In the genomic region with DNA sequence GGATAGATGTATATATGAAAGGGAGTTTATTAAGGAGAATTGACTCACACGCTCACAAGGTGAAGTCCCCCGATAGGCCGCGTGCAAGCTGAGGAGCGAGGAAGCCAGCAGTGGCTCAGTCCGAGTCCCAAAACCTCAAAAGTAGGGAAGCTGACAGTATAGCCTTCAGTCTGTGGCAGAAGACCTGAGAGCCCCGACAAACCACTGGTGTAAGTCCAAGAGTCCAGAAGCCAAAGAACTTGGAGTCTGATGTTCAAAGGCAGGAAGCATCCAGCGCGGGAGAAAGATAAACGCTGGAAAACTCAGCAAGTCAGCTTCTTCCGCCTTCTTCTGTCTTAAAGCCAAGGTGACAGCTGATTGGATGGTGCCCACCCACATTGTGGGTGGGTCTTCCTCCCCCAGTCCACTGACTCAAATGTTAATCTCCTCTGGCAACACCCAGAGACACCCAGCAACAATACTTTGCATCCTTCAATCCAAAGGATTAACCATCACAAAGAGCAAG, we compare ENCODE assay signal across 10 cellular contexts.
A peak's percentile ranks its signal among the peaks of the same experiment; 100 is the strongest.
DNase-seq lines count a peak whose midpoint lies in the region; ATAC-seq and TF ChIP-seq lines count a peak whose summit lies in the region.
"Had no signal": no experiment of that assay in that cellular context is flagged by ENCODE, and none has a peak within 500 bp of the region (broad histone marks: within the 10 kb centered on the region; RNA-seq: fewer than 3 reads in every experiment).

No MANE protein-coding gene starts in this region.

- no peak overlapping the region for H2BK120ac ChIP-seq in mesendoderm (ENCODE audit: low read depth, low read length)

- H3K4me2 ChIP-seq in mesendoderm (ENCODE audit: low read length): no peak overlapping the region

- H2AK5ac ChIP-seq in mesendoderm (ENCODE audit: low read length): no peak overlapping the region

- WGBS in mesendoderm (ENCODE audit: extremely low coverage, insufficient coverage, low lambda C conversion rate): no CpG with 5 or more reads among the region's 11 CpGs

- no peaks in the 10 kb centered on the region for H3K36me3 Mint-ChIP-seq in CD8-positive, alpha-beta T cell

- H3K56ac ChIP-seq in mesendoderm (ENCODE audit: low read length): no peak overlapping the region

- no peak overlapping the region for H3K18ac ChIP-seq in mesendoderm (ENCODE audit: low read length)

- H3K36me3 ChIP-seq in CD8-positive, alpha-beta T cell (ENCODE audit: insufficient read depth, low read length): no peaks in the 10 kb centered on the region
- H3K36me3 ChIP-seq in HAP-1 (replicated peaks) (no peaks in the 10 kb centered on the region), mesendoderm (ENCODE audit: control insufficient read depth, insufficient read depth, low read length) (no peaks in the 10 kb centered on the region)
- H3K36me3 ChIP-seq: Peyer's patch had no signal

- no peak overlapping the region for H4K5ac ChIP-seq in mesendoderm (ENCODE audit: low read length)

- TF ChIP-seq CTCF in CD8-positive, alpha-beta T cell (IDR thresholded peaks at IDR 0.05): no peak
- no peak for TF ChIP-seq CTCF in astrocyte of the cerebellum (IDR thresholded peaks at IDR 0.05; ENCODE audit: low read depth, low read length, missing control alignments)

- H3K9me3 Mint-ChIP-seq in CD8-positive, alpha-beta T cell: peaks cover 9% of the 10 kb centered on the region

- POLR2A ChIA-PET in CD8-positive, alpha-beta T cell (lab: Charles Lee): no interaction called here

- H2BK5ac ChIP-seq in mesendoderm (ENCODE audit: low read length): no peak overlapping the region

- H3K79me2 ChIP-seq in mesendoderm (ENCODE audit: control insufficient read depth, insufficient read depth, low read length): no peaks in the 10 kb centered on the region

- intact Hi-C loops in CD8-positive, alpha-beta T cell (cut with DNase I, micrococcal nuclease): no loop called here

- in situ Hi-C loops in HAP-1 (cut with MboI; ENCODE audit: low sequenced_read_pairs) (no loop called here), astrocyte of the cerebellum (cut with HindIII; ENCODE audit: low sequenced_read_pairs) (no loop called here)

- no peak overlapping the region for H3K4ac ChIP-seq in mesendoderm (ENCODE audit: low read depth, low read length)

- no peak overlapping the region for H3K9ac ChIP-seq in mesendoderm (ENCODE audit: low read length)

- DNase-seq in CD8-positive, alpha-beta T cell: no peak
- DNase-seq in HAP-1 (ENCODE audit: low spot score in 2 of 2): peak; percentile 49 to 52
- no peak for DNase-seq in astrocyte of the cerebellum (ENCODE audit: low read depth)
- DNase-seq in mesendoderm: peak; percentile 83
- no peak for DNase-seq in iPS-NIHi11 (ENCODE audit: low spot score)
- no peak for DNase-seq in T-helper 9 cell
- DNase-seq in C1 segment of cervical spinal cord (lab: John Stamatoyannopoulos, UW): no peak
- DNase-seq in KG1 (lab: John Stamatoyannopoulos, UW): no peak
- DNase-seq: Peyer's patch had no signal

- H3K27ac Mint-ChIP-seq in CD8-positive, alpha-beta T cell: no peak overlapping the region

- no peak overlapping the region for H2BK15ac ChIP-seq in mesendoderm (replicated peaks; ENCODE audit: low read depth)

- peak overlapping the region; percentile 52 for H3K4me3 Mint-ChIP-seq in CD8-positive, alpha-beta T cell

- no peak overlapping the region for H3K4me3 ChIP-seq in CD8-positive, alpha-beta T cell (ENCODE audit: low read depth, low read length)
- peak overlapping the region; percentile 21 for H3K4me3 ChIP-seq in HAP-1
- peak overlapping the region; percentile 21 for H3K4me3 ChIP-seq in astrocyte of the cerebellum (ENCODE audit: low read depth, low read length)
- H3K4me3 ChIP-seq in mesendoderm (ENCODE audit: low read length): no peak overlapping the region
- H3K4me3 ChIP-seq: Peyer's patch, skin epidermis had no signal

- H3K27me3 ChIP-seq in CD8-positive, alpha-beta T cell (ENCODE audit: insufficient read depth, low read length): no peaks in the 10 kb centered on the region
- H3K27me3 ChIP-seq in HAP-1 (ENCODE audit: low read depth) (no peaks in the 10 kb centered on the region), mesendoderm (ENCODE audit: insufficient read depth, low read length, poor library complexity) (no peaks in the 10 kb centered on the region)
- H3K27me3 ChIP-seq: Peyer's patch had no signal

- H3K27me3 Mint-ChIP-seq in CD8-positive, alpha-beta T cell (ENCODE audit: low read depth): no peaks in the 10 kb centered on the region

- H3K9me3 ChIP-seq in CD8-positive, alpha-beta T cell (ENCODE audit: low read length): no peaks in the 10 kb centered on the region
- H3K9me3 ChIP-seq in HAP-1: no peaks in the 10 kb centered on the region
- H3K9me3 ChIP-seq: Peyer's patch had no signal

- no peaks in the 10 kb centered on the region for H3K4me1 ChIP-seq in CD8-positive, alpha-beta T cell (ENCODE audit: insufficient read depth, low read length)
- H3K4me1 ChIP-seq in HAP-1 (no peaks in the 10 kb centered on the region), mesendoderm (ENCODE audit: control insufficient read depth, low read depth, low read length) (no peaks in the 10 kb centered on the region)
- H3K4me1 ChIP-seq: Peyer's patch had no signal

- CTCF ChIA-PET in CD8-positive, alpha-beta T cell (lab: Charles Lee): no interaction called here

- H3K79me1 ChIP-seq in mesendoderm (ENCODE audit: low read length): no peaks in the 10 kb centered on the region

- no peak overlapping the region for H3K23ac ChIP-seq in mesendoderm (ENCODE audit: low read length)

- H3K4me1 Mint-ChIP-seq in CD8-positive, alpha-beta T cell (ENCODE audit: low read depth): no peaks in the 10 kb centered on the region

- no peak for ATAC-seq in CD8-positive, alpha-beta T cell

- no peak overlapping the region for H3K27ac ChIP-seq in CD8-positive, alpha-beta T cell (ENCODE audit: low read depth, low read length)
- H3K27ac ChIP-seq in mesendoderm (ENCODE audit: low read depth, low read length): no peak overlapping the region
- H3K27ac ChIP-seq: Peyer's patch, skin epidermis had no signal

- H4K8ac ChIP-seq in mesendoderm (ENCODE audit: low read depth, low read length): no peak overlapping the region

Comparison
In these comparisons a context has a peak if more than half of its experiments do, and no peak if none do; other contexts are left out.
1. DNase-seq: peak in HAP-1 (2 of 2) and mesendoderm (single experiment); none in CD8-positive, alpha-beta T cell (0 of 7), astrocyte of the cerebellum (single experiment), iPS-NIHi11 (single experiment), T-helper 9 cell (single experiment), C1 segment of cervical spinal cord (0 of 14) and KG1 (single experiment).
2. H3K4me3 ChIP-seq: peak in HAP-1 (single experiment) and astrocyte of the cerebellum (single experiment); none in CD8-positive, alpha-beta T cell (single experiment) and mesendoderm (single experiment).